In the genomic region with DNA sequence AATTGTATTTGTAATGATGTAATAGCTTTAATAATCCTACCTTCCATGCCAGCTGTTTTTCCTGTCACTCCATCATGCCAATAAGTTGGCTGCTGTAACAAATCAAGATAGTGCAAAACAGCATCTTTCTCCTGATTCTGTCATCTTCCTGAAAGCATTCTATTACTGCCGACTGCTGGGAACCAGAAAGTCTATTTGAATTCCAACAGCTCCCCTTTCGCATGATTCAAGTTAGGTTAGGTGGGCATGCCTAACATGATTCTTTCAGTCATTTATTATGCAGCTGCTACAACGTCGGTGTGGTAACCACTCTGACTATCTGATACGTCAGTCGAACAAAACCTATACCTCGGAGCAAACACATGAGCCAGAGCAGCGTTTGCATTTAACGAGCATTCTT, we compare ENCODE assay signal across 12 cellular contexts.
DNase-seq lines count a peak whose midpoint lies in the region; ATAC-seq, FAIRE-seq and TF ChIP-seq lines count a peak whose summit lies in the region.
"Had no signal": no experiment of that assay in that cellular context is flagged by ENCODE, and none has a peak within 500 bp of the region (broad histone marks: within the 10 kb centered on the region; RNA-seq: fewer than 3 reads in every experiment).

No MANE protein-coding gene starts in this region.

- H3K27ac ChIP-seq in GM23338 (ENCODE audit: low read depth) (no peak overlapping the region), OCI-LY3 (ENCODE audit: low read length) (no peak overlapping the region), foreskin keratinocyte (no peak overlapping the region)

- H3K9ac ChIP-seq in OCI-LY3 (ENCODE audit: low read length): peak overlapping the region; percentile 28; the same call in 1 of the 2 replicates

- TF ChIP-seq CTCF in GM23338 (conservative IDR thresholded peaks at IDR 0.05; ENCODE audit: low read depth in 2 of 2) (no peak), OCI-LY3 (IDR thresholded peaks at IDR 0.05; ENCODE audit: low read depth, low read length) (peak; percentile 24; the same call in 1 of the 2 replicates), foreskin keratinocyte (conservative IDR thresholded peaks at IDR 0.05) (peak; percentile 23)

- ATAC-seq in GM23338 (no peak), foreskin keratinocyte (peak; percentile 75)
- ATAC-seq: CD8-positive, alpha-beta T cell; GM12878 had no signal

- FAIRE-seq in GM12891 (lab: Jason Lieb, UNC): no peak
- FAIRE-seq: GM12878 had no signal

- no peak overlapping the region for H3K27ac Mint-ChIP-seq in GM23338
- H3K27ac Mint-ChIP-seq: CD8-positive, alpha-beta T cell had no signal

- no peak overlapping the region for H3K4me3 Mint-ChIP-seq in GM23338
- H3K4me3 Mint-ChIP-seq: CD8-positive, alpha-beta T cell had no signal

- DNase-seq in GM23338 (ENCODE audit: low spot score) (peak; percentile 2), foreskin keratinocyte (peak in 1 of 2 donors; percentile 29), skeletal muscle cell (ENCODE audit: low read depth) (no peak), GM12891 (ENCODE audit: insufficient read length, low spot score) (no peak), NCI-H2029 (lab: John Stamatoyannopoulos, UW) (no peak), NCI-H526 treated with DMSO at 0.1 percent for 48 hours (lab: John Stamatoyannopoulos, UW) (no peak), SIG-M5 treated with dmso at 0.1 percent for 504 hours (lab: John Stamatoyannopoulos, UW; ENCODE audit: unreplicated experiment) (no peak)
- DNase-seq: activated gamma-delta T cell treated with Interleukin-2 at 50 U/mL for 16 hours; CD8-positive, alpha-beta T cell; NCI-H1930 had no signal

- no peaks in the 10 kb centered on the region for H3F3A ChIP-seq in GM23338 (replicated peaks; ENCODE audit: low read depth)

- H3K9me2 ChIP-seq in GM23338 (ENCODE audit: insufficient read depth): no peaks in the 10 kb centered on the region

- H3K36me3 ChIP-seq in GM23338 (ENCODE audit: insufficient read depth): no peaks in the 10 kb centered on the region
- H3K36me3 ChIP-seq in OCI-LY3 (replicated peaks; ENCODE audit: low read depth, low read length): no peaks in the 10 kb centered on the region

- peaks cover 17% of the 10 kb centered on the region; the same call in 2 of the 3 replicates for H3K4me1 Mint-ChIP-seq in GM23338

- H3K4me2 ChIP-seq in GM23338 (no peak overlapping the region), OCI-LY3 (ENCODE audit: low read length) (peak overlapping the region; percentile 82)

- no peaks in the 10 kb centered on the region for H3K36me3 Mint-ChIP-seq in GM23338 (ENCODE audit: low read depth)
- H3K36me3 Mint-ChIP-seq: CD8-positive, alpha-beta T cell had no signal

- H3K27me3 Mint-ChIP-seq in GM23338 (ENCODE audit: insufficient read depth, low read depth, poor library complexity): peaks cover 2% of the 10 kb centered on the region

- H3K27me3 ChIP-seq in GM23338 (ENCODE audit: insufficient read depth) (no peaks in the 10 kb centered on the region), OCI-LY3 (ENCODE audit: low read depth, low read length) (no peaks in the 10 kb centered on the region), foreskin keratinocyte (no peaks in the 10 kb centered on the region)

- H3K4me1 ChIP-seq in GM23338 (ENCODE audit: insufficient read depth) (peaks cover 17% of the 10 kb centered on the region), OCI-LY3 (ENCODE audit: low read length) (peaks cover 31% of the 10 kb centered on the region), foreskin keratinocyte (no peaks in the 10 kb centered on the region)

- H2AFZ ChIP-seq in GM23338 (peak overlapping the region; percentile 44; the same call in 1 of the 2 replicates), OCI-LY3 (ENCODE audit: low read depth, low read length) (peak overlapping the region; percentile 37)

- no peaks in the 10 kb centered on the region for H3K9me3 Mint-ChIP-seq in GM23338
- H3K9me3 Mint-ChIP-seq: CD8-positive, alpha-beta T cell had no signal

- H4K20me1 ChIP-seq in GM23338 (replicated peaks; ENCODE audit: insufficient read depth) (no peaks in the 10 kb centered on the region), OCI-LY3 (ENCODE audit: insufficient read depth, low read length) (no peaks in the 10 kb centered on the region)

- H3K79me2 ChIP-seq in GM23338 (replicated peaks; ENCODE audit: insufficient read depth): no peaks in the 10 kb centered on the region
- H3K79me2 ChIP-seq in OCI-LY3 (ENCODE audit: low read length): no peaks in the 10 kb centered on the region

- no peak for TF ChIP-seq POLR2A in GM12891 (IDR thresholded peaks at IDR 0.05; ENCODE audit: low read depth, low read length)

- no peak overlapping the region for H3K4me3 ChIP-seq in GM23338
- H3K4me3 ChIP-seq in OCI-LY3 (ENCODE audit: low read length): peak overlapping the region; percentile 75
- H3K4me3 ChIP-seq in skeletal muscle cell (ENCODE audit: low read depth, low read length): peak overlapping the region; percentile 22
- H3K4me3 ChIP-seq: GM12878 had no signal

- H3K9me3 ChIP-seq in OCI-LY3 (ENCODE audit: insufficient read depth, low read length): no peaks in the 10 kb centered on the region

TF ChIP-seq in GM23338, 12 proteins besides CTCF, POLR2A, EP300 and RAD21 (continues in another document):
- TF ChIP-seq STAT1 (IDR thresholded peaks at IDR 0.05; ENCODE audit: unreplicated experiment) (no peak), NANOG (IDR thresholded peaks at IDR 0.05; ENCODE audit: borderline replicate concordance) (no peak), JUNB (IDR thresholded peaks at IDR 0.05; ENCODE audit: unreplicated experiment) (no peak)

TF ChIP-seq in GM12891, 5 proteins besides CTCF, POLR2A, EP300 and RAD21:
- TF ChIP-seq SPI1 (IDR thresholded peaks at IDR 0.05; ENCODE audit: low read depth, low read length): no peak
- TF ChIP-seq PAX5 (IDR thresholded peaks at IDR 0.05; ENCODE audit: insufficient read depth, low read length, severe bottlenecking): no peak
- TF ChIP-seq POLR2AphosphoS5 (IDR thresholded peaks at IDR 0.05; ENCODE audit: low read depth, low read length): no peak
- no peak for TF ChIP-seq POU2F2 (IDR thresholded peaks at IDR 0.05; ENCODE audit: low read depth, low read length)
- TF ChIP-seq TAF1 (IDR thresholded peaks at IDR 0.05; ENCODE audit: low read depth, low read length): no peak

Comparison
In these comparisons a context has a peak if more than half of its experiments do, and no peak if none do; other contexts are left out.
1. CTCF ChIP-seq: peak in OCI-LY3 (single experiment) and foreskin keratinocyte (single experiment); none in GM23338 (0 of 2).